ENCODE assay signal across 18 cellular contexts in the genomic region with DNA sequence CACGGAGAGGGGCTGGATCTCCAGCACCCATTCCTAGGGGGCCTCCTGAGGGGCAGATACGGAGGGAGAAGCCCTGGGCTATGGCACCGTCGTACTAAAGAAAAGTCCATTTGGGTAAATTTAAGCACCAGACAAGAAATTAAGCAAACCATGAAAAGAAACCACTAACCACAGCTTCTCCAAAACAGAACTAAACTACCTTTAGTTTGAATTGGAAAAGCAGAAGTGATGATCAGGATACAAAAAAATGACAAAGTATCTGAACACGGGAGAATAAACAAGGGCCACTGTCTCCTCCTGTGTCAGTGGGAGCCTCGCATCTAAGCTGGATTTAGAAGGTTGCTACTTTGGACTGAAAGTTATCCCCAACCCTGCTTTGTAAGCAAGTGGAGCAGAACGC.
DNase-seq lines count a peak whose midpoint lies in the region; ATAC-seq and TF ChIP-seq lines count a peak whose summit lies in the region.
"Had no signal": no experiment of that assay in that cellular context is flagged by ENCODE, and none has a peak within 500 bp of the region (broad histone marks: within the 10 kb centered on the region; RNA-seq: fewer than 3 reads in every experiment).

No MANE protein-coding gene starts in this region.

- H4K20me1 ChIP-seq in OCI-LY1 (ENCODE audit: insufficient read depth, low read length) = no peaks in the 10 kb centered on the region

- H3K27ac ChIP-seq in OCI-LY1 (ENCODE audit: low read depth, low read length, poor library complexity, severe bottlenecking) (peak overlapping the region; percentile 92), caudate nucleus (ENCODE audit: low read depth, low read length) (peak overlapping the region; percentile 46), upper lobe of left lung (no peak overlapping the region)
- H3K27ac ChIP-seq: 22Rv1, SJSA1 had no signal

- H3K36me3 ChIP-seq in OCI-LY1 (ENCODE audit: insufficient read depth, low read length) = no peaks in the 10 kb centered on the region
- no peaks in the 10 kb centered on the region for H3K36me3 ChIP-seq in upper lobe of left lung

- peak overlapping the region; percentile 46; the same call in 1 of the 2 replicates for H3K9ac ChIP-seq in OCI-LY1 (ENCODE audit: low read length)

- no peak overlapping the region for H2AFZ ChIP-seq in OCI-LY1 (ENCODE audit: low read length)

- H3K4me3 ChIP-seq in OCI-LY1 (ENCODE audit: low read depth, low read length, poor library complexity, severe bottlenecking) = no peak overlapping the region
- H3K4me3 ChIP-seq in upper lobe of left lung = no peak overlapping the region
- H3K4me3 ChIP-seq: SJSA1 had no signal

- H3K4me3 Mint-ChIP-seq in HFFc6 = no peak overlapping the region
- H3K4me3 Mint-ChIP-seq: CD4-positive, alpha-beta memory T cell; natural killer cell treated with Interleukin-12 subunit alpha and Interleukin-12 subunit beta and Interleukin-15 and Interleukin-18, amount 100 ng/mL, for 72 hours had no signal

- 49 to 75% methylated on average over 7 of the region's 7 CpGs for WGBS in upper lobe of left lung, 2 donors

- TF ChIP-seq CTCF in OCI-LY1 (IDR thresholded peaks at IDR 0.05; ENCODE audit: low read length) = no peak
- TF ChIP-seq CTCF in HFFc6 (IDR thresholded peaks at IDR 0.05) = no peak
- no peak for TF ChIP-seq CTCF in upper lobe of left lung (IDR thresholded peaks at IDR 0.05)

- H3F3A ChIP-seq in OCI-LY1 (ENCODE audit: insufficient read depth, low read length) = no peaks in the 10 kb centered on the region

- H3K9me3 Mint-ChIP-seq in HFFc6 = no peaks in the 10 kb centered on the region
- H3K9me3 Mint-ChIP-seq: natural killer cell treated with Interleukin-12 subunit alpha and Interleukin-12 subunit beta and Interleukin-15 and Interleukin-18, amount 100 ng/mL, for 72 hours had no signal

- H3K36me3 Mint-ChIP-seq in HFFc6 (ENCODE audit: low read depth) = peaks cover 7% of the 10 kb centered on the region; the same call in 1 of the 2 replicates
- H3K36me3 Mint-ChIP-seq: CD4-positive, alpha-beta memory T cell; natural killer cell treated with Interleukin-12 subunit alpha and Interleukin-12 subunit beta and Interleukin-15 and Interleukin-18, amount 100 ng/mL, for 72 hours had no signal

- no peak overlapping the region for H3K27ac Mint-ChIP-seq in HFFc6

- H3K4me1 ChIP-seq in OCI-LY1 (ENCODE audit: insufficient read depth, low read length, severe bottlenecking) = peaks cover 63% of the 10 kb centered on the region
- peaks cover 0 to 24% (median 10%) of the 10 kb centered on the region in 4 donors for H3K4me1 ChIP-seq in upper lobe of left lung

- peaks cover 56% of the 10 kb centered on the region for H3K4me1 Mint-ChIP-seq in HFFc6 (ENCODE audit: low read depth)
- H3K4me1 Mint-ChIP-seq: CD4-positive, alpha-beta memory T cell had no signal

- H3K4me2 ChIP-seq in OCI-LY1 (ENCODE audit: low read length) = peak overlapping the region; percentile 26

- H3K27me3 ChIP-seq in OCI-LY1 (ENCODE audit: insufficient read depth, low read length) (no peaks in the 10 kb centered on the region; the same call in 1 of the 2 replicates), upper lobe of left lung (no peaks in the 10 kb centered on the region)
- H3K27me3 ChIP-seq: SJSA1 had no signal

- TF ChIP-seq POLR2A in upper lobe of left lung (IDR thresholded peaks at IDR 0.05) = no peak

- no peak for TF ChIP-seq EP300 in upper lobe of left lung (IDR thresholded peaks at IDR 0.05)

- H3K79me2 ChIP-seq in OCI-LY1 (ENCODE audit: insufficient read depth, low read length) = no peaks in the 10 kb centered on the region

- no peaks in the 10 kb centered on the region for H3K9me3 ChIP-seq in OCI-LY1 (ENCODE audit: low read length)
- no peaks in the 10 kb centered on the region for H3K9me3 ChIP-seq in upper lobe of left lung
- H3K9me3 ChIP-seq: SJSA1 had no signal

- ATAC-seq in upper lobe of left lung (ENCODE audit: low FRiP score in 2 of 2) = no peak
- ATAC-seq: natural killer cell treated with Interleukin-12 subunit alpha and Interleukin-12 subunit beta and Interleukin-15 and Interleukin-18, amount 100 ng/mL, for 72 hours had no signal

- peaks cover 5% of the 10 kb centered on the region for H3K27me3 Mint-ChIP-seq in HFFc6 (ENCODE audit: insufficient read depth)

- no peaks in the 10 kb centered on the region for H3K9me2 ChIP-seq in OCI-LY1 (ENCODE audit: low read depth, low read length)

- DNase-seq in DMS79 treated with DMSO at 0.1 percent for 48 hours (lab: John Stamatoyannopoulos, UW) (peak; percentile 21), DMS79 (lab: John Stamatoyannopoulos, UW) (no peak), caudate nucleus (lab: John Stamatoyannopoulos, UW) (no peak), superior temporal gyrus (ENCODE audit: extremely low spot score) (peak; percentile 59), HFFc6 (no peak), upper lobe of left lung (no peak), NCI-H146 treated with DMSO at 0.1 percent for 48 hours (lab: John Stamatoyannopoulos, UW; ENCODE audit: unreplicated experiment) (no peak)
- DNase-seq: activated CD4-positive, CD25-positive, alpha-beta regulatory T cell; activated naive CD4-positive, alpha-beta T cell treated with anti-CD3 and anti-CD28 coated beads, Interleukin-2, amount 50 U/mL, for 16 hours; CD4-positive, alpha-beta memory T cell; H7; NCI-H1694; NCI-H69; stimulated activated CD4-positive, alpha-beta T cell treated with anti-CD3 and anti-CD28 coated beads, Interleukin-2, amount 100 ng/mL, for 24 hours had no signal

Comparison
In these comparisons a context has a peak if more than half of its experiments do, and no peak if none do; other contexts are left out.
1. DNase-seq: peak in DMS79 treated with DMSO at 0.1 percent for 48 hours (single experiment) and superior temporal gyrus (single experiment); none in DMS79 (single experiment), caudate nucleus (0 of 61), HFFc6 (single experiment), upper lobe of left lung (0 of 2) and NCI-H146 treated with DMSO at 0.1 percent for 48 hours (single experiment).
2. H3K27ac ChIP-seq: peak in OCI-LY1 (single experiment) and caudate nucleus (single experiment); none in upper lobe of left lung (0 of 4).